In the genomic region with DNA sequence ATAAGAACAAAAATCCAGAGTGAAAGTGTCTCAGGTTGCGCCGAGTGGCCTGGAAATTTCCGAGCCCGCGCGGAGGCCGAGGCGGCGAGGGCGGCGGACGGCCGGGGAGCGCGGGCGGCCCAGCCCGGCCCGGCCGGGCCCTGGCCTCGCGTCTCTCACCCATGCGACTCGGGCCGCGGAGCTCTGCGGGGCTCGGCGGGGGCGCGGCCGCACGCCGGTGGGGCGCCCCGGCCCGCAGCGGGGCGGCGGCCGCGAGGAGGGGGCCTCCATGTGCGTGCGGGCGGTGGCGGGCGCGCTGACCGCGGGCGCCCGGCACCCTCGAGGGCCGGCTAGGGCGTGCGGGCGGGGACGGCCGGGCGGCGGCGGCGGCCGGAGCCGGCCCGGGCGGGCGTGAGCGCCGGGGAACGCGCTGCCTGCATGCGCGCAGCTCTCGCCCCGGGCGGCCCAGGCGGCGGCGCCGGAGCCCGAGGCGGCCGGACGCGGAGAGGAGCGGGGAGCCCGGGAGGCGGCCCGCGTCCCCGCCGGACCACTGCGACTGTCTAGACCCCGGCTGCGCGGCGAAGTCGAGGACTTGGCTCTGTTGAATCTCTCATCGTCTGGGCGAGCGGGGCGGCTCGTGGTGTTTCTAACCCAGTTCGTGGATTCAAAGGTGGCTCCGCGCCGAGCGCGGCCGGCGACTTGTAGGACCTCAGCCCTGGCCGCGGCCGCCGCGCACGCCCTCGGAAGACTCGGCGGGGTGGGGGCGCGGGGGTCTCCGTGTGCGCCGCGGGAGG, we compare ENCODE assay signal across 8 cellular contexts. TPM values are rescaled to one million over a fixed set of nuclear protein-coding genes. Genes with fewer than 3 reads are reported as not detected.
DNase-seq lines count a peak whose midpoint lies in the region; ATAC-seq and TF ChIP-seq lines count a peak whose summit lies in the region.

A gene (plus strand): TSS at position 586 of the 773 bp plus-strand sequence. CDS start 249 bp downstream, outside the sequence.

- H3K27ac ChIP-seq in C4-2B: peak within 1 kb of the TSS; percentile 73

- TF ChIP-seq CTCF in C4-2B (conservative IDR thresholded peaks at IDR 0.05) (no peak), nephron progenitor cell (IDR thresholded peaks at IDR 0.05) (no peak)

- H3K27ac Mint-ChIP-seq in IgD-negative memory B cell (peak within 1 kb of the TSS; percentile 39 to 86 (median 59)), nephron progenitor cell (no peak within 1 kb of the TSS)
- H3K27ac Mint-ChIP-seq in effector memory CD8-positive, alpha-beta T cell: no peak within 1 kb of the TSS

- no peak for DNase-seq in effector memory CD8-positive, alpha-beta T cell
- peak; percentile 37 for DNase-seq in nephron progenitor cell

- H3K27me3 Mint-ChIP-seq in IgD-negative memory B cell: peaks cover 55% of the 10 kb centered on the region
- peaks cover 67 to 82% of the 10 kb centered on the region in 2 donors for H3K27me3 Mint-ChIP-seq in effector memory CD8-positive, alpha-beta T cell
- H3K27me3 Mint-ChIP-seq in nephron progenitor cell (ENCODE audit: low read depth, poor library complexity): peaks cover 98% of the 10 kb centered on the region

- no peak for ATAC-seq in effector memory CD8-positive, alpha-beta T cell (replicated peaks)
- no peak for ATAC-seq in GM21447 (IDR thresholded peaks at IDR 0.05; ENCODE audit: unreplicated experiment)
- no peak for ATAC-seq in GM19397 (IDR thresholded peaks at IDR 0.05; ENCODE audit: unreplicated experiment)
- no peak for ATAC-seq in GM19351 (IDR thresholded peaks at IDR 0.05; ENCODE audit: unreplicated experiment)
- no peak for ATAC-seq in HG02884 (IDR thresholded peaks at IDR 0.05; ENCODE audit: unreplicated experiment)

- H3K9me3 Mint-ChIP-seq in IgD-negative memory B cell (peaks cover 0 to 4% (median 0%) of the 10 kb centered on the region in 3 donors), nephron progenitor cell (no peaks in the 10 kb centered on the region)
- no peaks in the 10 kb centered on the region for H3K9me3 Mint-ChIP-seq in effector memory CD8-positive, alpha-beta T cell

- peak within 1 kb of the TSS; percentile 44 to 79 (median 64) for H3K4me3 Mint-ChIP-seq in IgD-negative memory B cell
- peak within 1 kb of the TSS; percentile 77 to 86 for H3K4me3 Mint-ChIP-seq in effector memory CD8-positive, alpha-beta T cell
- H3K4me3 Mint-ChIP-seq in nephron progenitor cell: peak within 1 kb of the TSS; percentile 47

- H3K4me1 Mint-ChIP-seq in IgD-negative memory B cell: peaks cover 0 to 2% (median 0%) of the 10 kb centered on the region in 3 donors
- H3K4me1 Mint-ChIP-seq in effector memory CD8-positive, alpha-beta T cell (ENCODE audit: low read depth in 2 of 2): peaks cover 15 to 18% of the 10 kb centered on the region in 2 donors
- peaks cover 8% of the 10 kb centered on the region for H3K4me1 Mint-ChIP-seq in nephron progenitor cell

- H3K36me3 Mint-ChIP-seq in IgD-negative memory B cell (peaks cover 1% of the 10 kb centered on the region), nephron progenitor cell (ENCODE audit: low read depth) (no peaks in the 10 kb centered on the region)
- peaks cover 4% of the 10 kb centered on the region for H3K36me3 Mint-ChIP-seq in effector memory CD8-positive, alpha-beta T cell (ENCODE audit: insufficient read depth)

RNA-seq across cellular contexts. Expression of the gene that starts here (rescaled TPM):
- polyA plus RNA-seq in IgD-negative memory B cell: not detected

Comparison
In these comparisons a context has a peak if more than half of its experiments do, and no peak if none do; other contexts are left out.
1. H3K27ac Mint-ChIP-seq: peak in IgD-negative memory B cell (3 of 3); none in effector memory CD8-positive, alpha-beta T cell (0 of 2) and nephron progenitor cell (single experiment).
2. Peak in every context shown above with its lines, with median percentiles within 50 percentile points of each other: H3K4me3 Mint-ChIP-seq.